ENCODE assay signal across 21 cellular contexts in the genomic region with DNA sequence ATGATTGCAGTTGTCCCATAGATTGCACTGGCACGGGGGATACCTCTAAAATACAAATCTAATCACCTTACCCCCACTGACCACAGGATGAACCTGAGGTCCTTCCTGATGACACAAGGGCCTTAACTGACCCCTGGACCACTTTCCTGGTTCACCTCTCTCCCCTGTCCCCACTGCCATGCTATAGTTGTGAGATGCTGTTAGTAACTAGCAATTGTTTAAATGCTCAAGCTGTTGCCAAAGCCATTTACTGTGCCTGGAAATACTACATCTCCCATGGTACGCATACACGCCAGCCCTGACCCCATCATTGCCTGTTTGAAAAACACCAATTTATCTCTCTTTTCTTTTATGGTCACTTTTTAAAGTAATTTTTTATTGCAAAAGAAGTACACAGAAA. TPM values are rescaled to one million over a fixed set of nuclear protein-coding genes. Genes with fewer than 3 reads are reported as not detected.
"Had no signal": no experiment of that assay in that cellular context is flagged by ENCODE, and none has a peak within 500 bp of the region (broad histone marks: within the 10 kb centered on the region; RNA-seq: fewer than 3 reads in every experiment).

No MANE protein-coding gene starts in this region.

- H3K27ac ChIP-seq: heart right ventricle, sigmoid colon, testis, uterus had no signal

- H3K9me3 ChIP-seq: heart right ventricle, sigmoid colon, testis, uterus had no signal

- H3K4me3 ChIP-seq: heart right ventricle, sigmoid colon, smooth muscle cell, testis, uterus had no signal

- DNase-seq: activated naive CD4-positive, alpha-beta T cell treated with Interleukin-2 at 50 U/mL for 16 hours; aorta; heart right ventricle; islet precursor cell; left cardiac atrium; midbrain; natural killer cell; retina; sigmoid colon; stimulated activated CD4-positive, alpha-beta T cell treated with anti-CD3 and anti-CD28 coated beads, Interleukin-4, amount 100 ng/mL, for 1 hour; testis; trophoblast cell; uterus had no signal

- H3K27ac Mint-ChIP-seq: natural killer cell, progenitor cell of endocrine pancreas had no signal

- H3K36me3 Mint-ChIP-seq: brain, natural killer cell had no signal

- H3K4me3 Mint-ChIP-seq: brain, natural killer cell had no signal

- H3K27me3 Mint-ChIP-seq: progenitor cell of endocrine pancreas had no signal

- H3K4me1 ChIP-seq: heart right ventricle, sigmoid colon, testis, uterus had no signal

- ATAC-seq: heart right ventricle, left cardiac atrium, natural killer cell had no signal

- H3K27me3 ChIP-seq: heart right ventricle, sigmoid colon, testis, uterus had no signal

- H3K4me2 ChIP-seq: smooth muscle cell had no signal

- H3K36me3 ChIP-seq: heart right ventricle, sigmoid colon, uterus had no signal

- H3K9me3 Mint-ChIP-seq: natural killer cell had no signal

RNA-seq across cellular contexts. Expression of a gene that starts 29.1 kb away (rescaled TPM):
- total RNA-seq: cardiac septum; epithelial cell of proximal tubule; fibroblast of villous mesenchyme; natural killer cell; osteocyte; smooth muscle cell; T-helper 2 cell treated with Interferon-gamma antibody and Interleukin-4, amounts not matched to agents 100 ng/mL and 5 ng/mL, for 36 hours; uterus had no signal
